13 cellular contexts compared by ENCODE assay signal in genomic region chr1:183235503-183235902, GRCh38. TPM values are rescaled to one million over a fixed set of nuclear protein-coding genes. Genes with fewer than 3 reads are reported as not detected.
DNase-seq lines count a peak whose midpoint lies in the region; ATAC-seq and TF ChIP-seq lines count a peak whose summit lies in the region.
"Had no signal": no experiment of that assay in that cellular context is flagged by ENCODE, and none has a peak within 500 bp of the region (broad histone marks: within the 10 kb centered on the region; RNA-seq: fewer than 3 reads in every experiment).

No MANE protein-coding gene starts in this region.

- H3K4me1 ChIP-seq in hepatocyte (ENCODE audit: insufficient read depth) (peaks cover 22% of the 10 kb centered on the region), smooth muscle cell (ENCODE audit: low read depth) (peaks cover 18% of the 10 kb centered on the region)
- H3K4me1 ChIP-seq: parathyroid adenoma had no signal

- TF ChIP-seq CTCF in hepatocyte (IDR thresholded peaks at IDR 0.05; ENCODE audit: poor library complexity) (no peak), smooth muscle cell (IDR thresholded peaks at IDR 0.05; ENCODE audit: borderline replicate concordance, insufficient read depth, poor library complexity, severe bottlenecking) (no peak)

- in situ Hi-C loops in SK-MEL-5 (cut with HindIII; ENCODE audit: low pct_unique_long_range_greater_than_20kb, low sequenced_read_pairs) = loop anchor here (25.0 kb wide), 1 partner anchor 98 kb away; no protein-coding TSS in a partner anchor

- H3K4me3 ChIP-seq in hepatocyte = no peak overlapping the region
- peak overlapping the region; percentile 41 for H3K4me3 ChIP-seq in smooth muscle cell

- H4K20me1 ChIP-seq in hepatocyte (ENCODE audit: insufficient read depth, poor library complexity, severe bottlenecking) = no peaks in the 10 kb centered on the region
- no peaks in the 10 kb centered on the region for H4K20me1 ChIP-seq in smooth muscle cell (ENCODE audit: low read depth)

- H3K36me3 ChIP-seq in hepatocyte (replicated peaks; ENCODE audit: insufficient read depth, low read depth) (no peaks in the 10 kb centered on the region), smooth muscle cell (ENCODE audit: low read depth) (no peaks in the 10 kb centered on the region)

- peak; percentile 14 for DNase-seq in H4 (ENCODE audit: low spot score)
- DNase-seq in SK-MEL-5 (ENCODE audit: low read depth, low spot score) = peak; percentile 82
- no peak for DNase-seq in hepatocyte (ENCODE audit: low spot score)
- DNase-seq in smooth muscle cell (lab: John Stamatoyannopoulos, UW; ENCODE audit: unreplicated experiment) = no peak
- no peak for DNase-seq in putamen (ENCODE audit: low spot score)
- no peak for DNase-seq in AG08396 (ENCODE audit: low spot score)
- DNase-seq: activated effector memory CD4-positive, alpha-beta T cell treated with Interleukin-2 at 50 U/mL for 16 hours; foreskin melanocyte; NCI-H1436 treated with DMSO at 0.1 percent for 48 hours; T-helper 17 cell had no signal

- H3K9me3 ChIP-seq in hepatocyte (ENCODE audit: low read depth) = no peaks in the 10 kb centered on the region
- H3K9me3 ChIP-seq in smooth muscle cell (replicated peaks; ENCODE audit: low read depth) = no peaks in the 10 kb centered on the region

- peaks cover 16% of the 10 kb centered on the region for H3F3A ChIP-seq in smooth muscle cell (ENCODE audit: low read depth)

- H3K79me2 ChIP-seq in hepatocyte (no peaks in the 10 kb centered on the region), smooth muscle cell (ENCODE audit: low read depth) (no peaks in the 10 kb centered on the region)
- H3K79me2 ChIP-seq: parathyroid adenoma had no signal

- peak overlapping the region; percentile 52 for H3K9ac ChIP-seq in smooth muscle cell (ENCODE audit: low read depth)
- H3K9ac ChIP-seq: parathyroid adenoma had no signal

- peak overlapping the region; percentile 70 for H3K4me2 ChIP-seq in hepatocyte
- peak overlapping the region; percentile 74 for H3K4me2 ChIP-seq in smooth muscle cell

- H2AFZ ChIP-seq in hepatocyte = peak overlapping the region; percentile 38
- peak overlapping the region; percentile 62 for H2AFZ ChIP-seq in smooth muscle cell (ENCODE audit: low read depth)

- WGBS in hepatocyte (ENCODE audit: low lambda C conversion rate, missing lambda C conversion rate) = 78% methylated on average over 14 of the region's 14 CpGs
- WGBS in smooth muscle cell (ENCODE audit: low lambda C conversion rate) = 77% methylated on average over 14 of the region's 14 CpGs

- H3K9me2 ChIP-seq in hepatocyte (replicated peaks; ENCODE audit: insufficient read depth) = no peaks in the 10 kb centered on the region

- no peaks in the 10 kb centered on the region for H3K27me3 ChIP-seq in hepatocyte
- H3K27me3 ChIP-seq in smooth muscle cell (ENCODE audit: low read depth) = no peaks in the 10 kb centered on the region

- peak overlapping the region; percentile 80 for H3K27ac ChIP-seq in hepatocyte
- peak overlapping the region; percentile 82 for H3K27ac ChIP-seq in smooth muscle cell (ENCODE audit: low read depth)
- H3K27ac ChIP-seq: parathyroid adenoma had no signal

- ATAC-seq in HG02642 (IDR thresholded peaks at IDR 0.05; ENCODE audit: poor library complexity, unreplicated experiment) = no peak
- ATAC-seq in GM18502 (IDR thresholded peaks at IDR 0.05; ENCODE audit: poor library complexity, unreplicated experiment) = no peak
- ATAC-seq: T-helper 17 cell had no signal

RNA-seq across cellular contexts. Expression of gene LAMC2, which starts 49.4 kb away (rescaled TPM):
- 0.10 TPM in 1 of 2 replicates, not detected in the other for total RNA-seq in H4 (2014; rRNA removed; shearing (Covaris generic))
- 0.03 and 0.11 TPM in 2 replicates for total RNA-seq in SK-MEL-5 (2014; rRNA removed; shearing (Covaris generic))
- 0.09 TPM in 1 of 2 replicates, not detected in the other for polyA plus RNA-seq in SK-MEL-5 (2015; cell fraction: cytosol; rRNA removed)
- polyA plus RNA-seq in SK-MEL-5 (2015; cell fraction: nucleus; rRNA removed) = 0.30 and 1.1 TPM in 2 replicates
- total RNA-seq in hepatocyte = 73.5 and 76.3 TPM in 2 replicates
- polyA plus RNA-seq in hepatocyte = 32.9 and 45.3 TPM in 2 replicates
- total RNA-seq in smooth muscle cell = 120 TPM in 2 replicates
- 35.1 and 117 TPM in 2 replicates for polyA plus RNA-seq in smooth muscle cell
- total RNA-seq: T-helper 17 cell had no signal

Comparison
In these comparisons a context has a peak if more than half of its experiments do, and no peak if none do; other contexts are left out.
1. DNase-seq: peak in H4 (single experiment) and SK-MEL-5 (single experiment); none in hepatocyte (single experiment), smooth muscle cell (single experiment), putamen (single experiment) and AG08396 (single experiment).
2. RNA of gene LAMC2, which starts 49.4 kb away (total RNA-seq): 120 TPM in smooth muscle cell and 73.5 to 76.3 TPM in hepatocyte; 0.10 TPM in H4 and 0.03 to 0.11 TPM in SK-MEL-5; every median in the first group is over 10 times any median in the second.